Comparison of ENCODE assay signal across 9 cellular contexts in genomic region chr2:75416420-75417342, GRCh38.
DNase-seq lines count a peak whose midpoint lies in the region; ATAC-seq lines count a peak whose summit lies in the region.
"Had no signal": no experiment of that assay in that cellular context is flagged by ENCODE, and none has a peak within 500 bp of the region (broad histone marks: within the 10 kb centered on the region; RNA-seq: fewer than 3 reads in every experiment).

No MANE protein-coding gene starts in this region.

- no peak overlapping the region for H3K27ac ChIP-seq in BLaER1

- H3K4me3 Mint-ChIP-seq in central memory CD8-positive, alpha-beta T cell: peak overlapping the region; percentile 74

- ATAC-seq in GM19324 (IDR thresholded peaks at IDR 0.05; ENCODE audit: low FRiP score, unreplicated experiment) (peak; percentile 66), HG03135 (IDR thresholded peaks at IDR 0.05; ENCODE audit: unreplicated experiment) (peak; percentile 83)
- peak; percentile 56 for ATAC-seq in central memory CD8-positive, alpha-beta T cell (replicated peaks; ENCODE audit: extremely low read depth, poor library complexity, severe bottlenecking)

- H3K27ac Mint-ChIP-seq in central memory CD8-positive, alpha-beta T cell (ENCODE audit: low read depth): peak overlapping the region; percentile 42

- no peaks in the 10 kb centered on the region for H3K9me3 Mint-ChIP-seq in central memory CD8-positive, alpha-beta T cell

- H3K4me1 Mint-ChIP-seq in central memory CD8-positive, alpha-beta T cell: peaks cover 7% of the 10 kb centered on the region

- peaks cover 10% of the 10 kb centered on the region for H3K4me1 ChIP-seq in BLaER1

- intact Hi-C loops in posterior cingulate gyrus (cut with DNase I): no loop called here

- H3K27me3 Mint-ChIP-seq in central memory CD8-positive, alpha-beta T cell: peaks cover 36% of the 10 kb centered on the region

- no peak for DNase-seq in central memory CD8-positive, alpha-beta T cell (ENCODE audit: low spot score in 2 of 2)
- DNase-seq in NCI-H2107 treated with DMSO at 0.1 percent for 48 hours (lab: John Stamatoyannopoulos, UW; ENCODE audit: unreplicated experiment) (no peak), posterior cingulate gyrus (no peak)
- DNase-seq in effector CD4-positive, alpha-beta T cell: no peak
- DNase-seq in stimulated activated CD4-positive, alpha-beta T cell treated with anti-CD3 and anti-CD28 coated beads, Interleukin-2, amount 100 ng/mL, for 48 hours: no peak
- DNase-seq: amygdala had no signal

- H3K4me2 ChIP-seq in BLaER1: peak overlapping the region; percentile 47

- H3K4me3 ChIP-seq in BLaER1: no peak overlapping the region

- no peaks in the 10 kb centered on the region for H3K36me3 ChIP-seq in BLaER1

- no peaks in the 10 kb centered on the region for H3K36me3 Mint-ChIP-seq in central memory CD8-positive, alpha-beta T cell (ENCODE audit: insufficient read depth)

- H3K9ac ChIP-seq in BLaER1: no peak overlapping the region

- no peaks in the 10 kb centered on the region for H3K9me3 ChIP-seq in BLaER1

- no peaks in the 10 kb centered on the region for H3K27me3 ChIP-seq in BLaER1

- H4K20me1 ChIP-seq in BLaER1: no peaks in the 10 kb centered on the region
